ENCODE assay signal across 20 cellular contexts in the genomic region with DNA sequence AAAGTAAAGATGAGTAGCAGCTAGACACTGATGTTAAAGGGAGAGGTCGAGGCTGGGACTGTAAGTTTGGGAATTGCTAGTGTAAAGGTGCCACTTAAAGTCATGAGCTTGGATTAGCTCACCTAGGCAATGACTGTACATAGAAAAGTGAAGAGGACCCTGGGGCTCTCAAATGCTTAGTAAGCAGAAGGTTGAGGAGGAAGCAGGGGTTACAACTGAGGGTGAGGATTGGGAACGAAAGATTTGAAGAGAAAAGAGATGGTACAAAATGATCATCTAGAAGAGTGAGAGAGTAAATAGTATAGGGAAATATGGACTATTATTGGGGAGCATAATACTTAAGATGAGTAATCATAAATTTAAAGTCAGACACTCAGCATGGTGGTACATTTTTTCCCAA.
DNase-seq lines count a peak whose midpoint lies in the region; ATAC-seq and TF ChIP-seq lines count a peak whose summit lies in the region.
"Had no signal": no experiment of that assay in that cellular context is flagged by ENCODE, and none has a peak within 500 bp of the region (broad histone marks: within the 10 kb centered on the region; RNA-seq: fewer than 3 reads in every experiment).

No MANE protein-coding gene starts in this region.

- H3K9me3 Mint-ChIP-seq in MCF 10A (ENCODE audit: unreplicated experiment) (no peaks in the 10 kb centered on the region), type B pancreatic cell (no peaks in the 10 kb centered on the region), CD14-positive monocyte (peaks cover 0 to 2% (median 0%) of the 10 kb centered on the region in 7 donors)

- no peaks in the 10 kb centered on the region for H3K9me3 ChIP-seq in breast epithelium
- H3K9me3 ChIP-seq in SJSA1 (replicated peaks) = no peaks in the 10 kb centered on the region
- no peaks in the 10 kb centered on the region for H3K9me3 ChIP-seq in mesenchymal stem cell (ENCODE audit: control insufficient read depth, low read length)

- BruUV-seq in MCF 10A (replicated peaks; lab: Mats Ljungman, UMichigan) = no TSS peak

- H3K36me3 Mint-ChIP-seq in MCF 10A (ENCODE audit: insufficient read depth, unreplicated experiment) (no peaks in the 10 kb centered on the region), type B pancreatic cell (no peaks in the 10 kb centered on the region), CD14-positive monocyte (no peaks in the 10 kb centered on the region)

- H3K9ac ChIP-seq in mesenchymal stem cell (ENCODE audit: low read length) = no peak overlapping the region

- intact Hi-C loops in MCF 10A (cut with micrococcal nuclease) = no loop called here
- intact Hi-C loops in breast epithelium (cut with DNase I; ENCODE audit: low total_unique reads) = no loop called here
- intact Hi-C loops in CD14-positive monocyte (cut with micrococcal nuclease) = no loop called here

- peak overlapping the region in 1 of 2 experiments; percentile 77 for H3K18ac ChIP-seq in mesenchymal stem cell (ENCODE audit: low read depth in 1 of 2, low read length in 2 of 2)

- H2AK5ac ChIP-seq in mesenchymal stem cell (ENCODE audit: low read length, severe bottlenecking) = no peak overlapping the region

- H3K79me1 ChIP-seq in mesenchymal stem cell (replicated peaks; ENCODE audit: low read length, poor library complexity, severe bottlenecking) = no peaks in the 10 kb centered on the region

- H3K27ac Mint-ChIP-seq in MCF 10A (ENCODE audit: low read depth, unreplicated experiment) (peak overlapping the region; percentile 71), type B pancreatic cell (peak overlapping the region; percentile 65), CD14-positive monocyte (no peak overlapping the region)
- H3K27ac Mint-ChIP-seq: B cell had no signal

- H3K4me3 ChIP-seq in breast epithelium = no peak overlapping the region
- no peak overlapping the region for H3K4me3 ChIP-seq in SJSA1
- H3K4me3 ChIP-seq in mesenchymal stem cell (ENCODE audit: insufficient read depth in 1 of 2, low read depth in 1 of 2, low read length in 2 of 2) = no peak overlapping the region

- POLR2A ChIA-PET in MCF 10A (lab: Yijun Ruan, JAX) = no interaction called here
- POLR2A ChIA-PET in HEK293T (lab: Yijun Ruan, JAX) = no interaction called here

- H3K4me2 ChIP-seq in mesenchymal stem cell (ENCODE audit: low read length, poor library complexity, severe bottlenecking) = no peak overlapping the region

- no peaks in the 10 kb centered on the region for H3K27me3 ChIP-seq in breast epithelium
- no peaks in the 10 kb centered on the region for H3K27me3 ChIP-seq in SJSA1 (replicated peaks)
- peaks cover 0 to 16% of the 10 kb centered on the region in 2 experiments for H3K27me3 ChIP-seq in mesenchymal stem cell (ENCODE audit: control insufficient read depth in 1 of 2, insufficient read depth in 1 of 2, low read length in 2 of 2)

- H2AFZ ChIP-seq in mesenchymal stem cell (ENCODE audit: low read depth, low read length) = no peak overlapping the region

- no peak overlapping the region for H2BK15ac ChIP-seq in mesenchymal stem cell (ENCODE audit: low read depth, poor library complexity, severe bottlenecking)

- H3K4me3 Mint-ChIP-seq in MCF 10A (ENCODE audit: unreplicated experiment) (no peak overlapping the region), type B pancreatic cell (no peak overlapping the region), CD14-positive monocyte (no peak overlapping the region)
- H3K4me3 Mint-ChIP-seq: B cell had no signal

- H3K27ac ChIP-seq in breast epithelium (no peak overlapping the region), SJSA1 (peak overlapping the region; percentile 32; the same call in 1 of the 2 replicates), mesenchymal stem cell (ENCODE audit: low read length, poor library complexity, severe bottlenecking) (no peak overlapping the region)

- no peaks in the 10 kb centered on the region for H3K36me3 ChIP-seq in breast epithelium
- no peaks in the 10 kb centered on the region for H3K36me3 ChIP-seq in SJSA1
- no peaks in the 10 kb centered on the region for H3K36me3 ChIP-seq in mesenchymal stem cell (ENCODE audit: control insufficient read depth in 1 of 2, insufficient read depth in 2 of 2, low read depth in 1 of 2, low read length in 2 of 2)

- H3K4me1 Mint-ChIP-seq in MCF 10A (ENCODE audit: insufficient read depth, unreplicated experiment) = peaks cover 32% of the 10 kb centered on the region
- H3K4me1 Mint-ChIP-seq in type B pancreatic cell (ENCODE audit: unreplicated experiment) = peaks cover 7% of the 10 kb centered on the region
- no peaks in the 10 kb centered on the region for H3K4me1 Mint-ChIP-seq in CD14-positive monocyte

- H2BK12ac ChIP-seq in mesenchymal stem cell (ENCODE audit: low read length in 2 of 2) = peak overlapping the region in 1 of 2 experiments; percentile 63

- TF ChIP-seq POLR2A in breast epithelium (IDR thresholded peaks at IDR 0.05) = no peak

- H3K14ac ChIP-seq in mesenchymal stem cell (ENCODE audit: low read length in 2 of 2) = no peak overlapping the region

- H3K4ac ChIP-seq in mesenchymal stem cell (ENCODE audit: low read depth in 1 of 2, low read length in 2 of 2) = peak overlapping the region in 1 of 2 experiments; percentile 7

- H3K27me3 Mint-ChIP-seq in MCF 10A (ENCODE audit: insufficient read depth, unreplicated experiment) = no peaks in the 10 kb centered on the region
- no peaks in the 10 kb centered on the region for H3K27me3 Mint-ChIP-seq in type B pancreatic cell
- peaks cover 0 to 2% (median 0%) of the 10 kb centered on the region in 3 donors for H3K27me3 Mint-ChIP-seq in CD14-positive monocyte (ENCODE audit: low read depth in 3 of 3)
- H3K27me3 Mint-ChIP-seq: B cell had no signal

- H4K8ac ChIP-seq in mesenchymal stem cell (ENCODE audit: low read length) = no peak overlapping the region

- no peak overlapping the region for H2BK5ac ChIP-seq in mesenchymal stem cell (ENCODE audit: low read depth, low read length, poor library complexity, severe bottlenecking)

- no peaks in the 10 kb centered on the region for H3K4me1 ChIP-seq in breast epithelium
- H3K4me1 ChIP-seq in SJSA1 (replicated peaks) = peaks cover 22% of the 10 kb centered on the region
- no peaks in the 10 kb centered on the region for H3K4me1 ChIP-seq in mesenchymal stem cell (ENCODE audit: control insufficient read depth, insufficient read depth, low read depth, low read length)

- CTCF ChIA-PET in MCF 10A (lab: Yijun Ruan, JAX) (interaction anchor here (0.6 to 1.3 kb wide), 4 partner anchors 15 to 27 kb away, joined by 3 to 5 read pairs (median 4); no protein-coding TSS in a partner anchor), HEK293T (lab: Yijun Ruan, JAX) (no interaction called here)

- ATAC-seq in GM19035 (IDR thresholded peaks at IDR 0.05; ENCODE audit: unreplicated experiment) = no peak

- DNase-seq in MCF 10A (ENCODE audit: unreplicated experiment) = no peak
- DNase-seq in breast epithelium (ENCODE audit: low spot score in 2 of 2) = no peak
- no peak for DNase-seq in SJSA1 (ENCODE audit: low read depth in 1 of 2, low spot score in 2 of 2)
- DNase-seq in mesenchymal stem cell = no peak
- DNase-seq in type B pancreatic cell (ENCODE audit: extremely low spot score, unreplicated experiment) = no peak
- DNase-seq in HEK293T (ENCODE audit: extremely low spot score) = no peak
- no peak for DNase-seq in CD14-positive monocyte (ENCODE audit: low spot score)
- DNase-seq: 8988T, GOT3, HCEC 1CT, NCI-H1092, NCI-H1436, NCI-H187 treated with DMSO at 0.1 percent for 48 hours, NCI-H2107, NCI-H446 treated with DMSO at 0.1 percent for 48 hours, NCI-H526 treated with DMSO at 0.1 percent for 48 hours, RPMI8226, SHP77 treated with DMSO at 0.1 percent for 48 hours had no signal

- TF ChIP-seq CTCF in MCF 10A (IDR thresholded peaks at IDR 0.05; ENCODE audit: unreplicated experiment) (no peak), breast epithelium (IDR thresholded peaks at IDR 0.05) (no peak), type B pancreatic cell (conservative IDR thresholded peaks at IDR 0.05) (no peak), CD14-positive monocyte (IDR thresholded peaks at IDR 0.05) (no peak)

- WGBS in mesenchymal stem cell = 85% methylated on average over 2 of the region's 2 CpGs

- H3K23ac ChIP-seq in mesenchymal stem cell (ENCODE audit: low read length in 2 of 2) = no peak overlapping the region

- H2BK120ac ChIP-seq in mesenchymal stem cell (ENCODE audit: low read depth, low read length) = peak overlapping the region; percentile 84

- H4K91ac ChIP-seq in mesenchymal stem cell (ENCODE audit: low read length) = peak overlapping the region; percentile 65

TF ChIP-seq in HEK293T, 16 proteins besides CTCF, POLR2A, EP300 and RAD21:
- TF ChIP-seq FOXM1 (IDR thresholded peaks at IDR 0.05; ENCODE audit: borderline replicate concordance) = no peak
- TF ChIP-seq SUZ12 (IDR thresholded peaks at IDR 0.05) = no peak
- no peak for TF ChIP-seq HDGF (IDR thresholded peaks at IDR 0.05; ENCODE audit: borderline replicate concordance)
- no peak for TF ChIP-seq FOXK2 (IDR thresholded peaks at IDR 0.05)
- no peak for TF ChIP-seq ELF4 (IDR thresholded peaks at IDR 0.05)
- TF ChIP-seq, protein P1, sequence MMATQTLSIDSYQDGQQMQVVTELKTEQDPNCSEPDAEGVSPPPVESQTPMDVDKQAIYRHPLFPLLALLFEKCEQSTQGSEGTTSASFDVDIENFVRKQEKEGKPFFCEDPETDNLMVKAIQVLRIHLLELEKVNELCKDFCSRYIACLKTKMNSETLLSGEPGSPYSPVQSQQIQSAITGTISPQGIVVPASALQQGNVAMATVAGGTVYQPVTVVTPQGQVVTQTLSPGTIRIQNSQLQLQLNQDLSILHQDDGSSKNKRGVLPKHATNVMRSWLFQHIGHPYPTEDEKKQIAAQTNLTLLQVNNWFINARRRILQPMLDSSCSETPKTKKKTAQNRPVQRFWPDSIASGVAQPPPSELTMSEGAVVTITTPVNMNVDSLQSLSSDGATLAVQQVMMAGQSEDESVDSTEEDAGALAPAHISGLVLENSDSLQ (IDR thresholded peaks at IDR 0.05) = no peak
- no peak for TF ChIP-seq ARNT (IDR thresholded peaks at IDR 0.05)
- TF ChIP-seq L3MBTL2 (conservative IDR thresholded peaks at IDR 0.05) = no peak
- no peak for TF ChIP-seq TARDBP (IDR thresholded peaks at IDR 0.05)
- TF ChIP-seq LEF1 (IDR thresholded peaks at IDR 0.05; ENCODE audit: borderline replicate concordance) = no peak

Comparison
In these comparisons a context has a peak if more than half of its experiments do, and no peak if none do; other contexts are left out.
1. H3K27ac Mint-ChIP-seq: peak in MCF 10A (single experiment) and type B pancreatic cell (single experiment); none in CD14-positive monocyte (0 of 7).